1 cellular context compared by ENCODE assay signal in the genomic region with DNA sequence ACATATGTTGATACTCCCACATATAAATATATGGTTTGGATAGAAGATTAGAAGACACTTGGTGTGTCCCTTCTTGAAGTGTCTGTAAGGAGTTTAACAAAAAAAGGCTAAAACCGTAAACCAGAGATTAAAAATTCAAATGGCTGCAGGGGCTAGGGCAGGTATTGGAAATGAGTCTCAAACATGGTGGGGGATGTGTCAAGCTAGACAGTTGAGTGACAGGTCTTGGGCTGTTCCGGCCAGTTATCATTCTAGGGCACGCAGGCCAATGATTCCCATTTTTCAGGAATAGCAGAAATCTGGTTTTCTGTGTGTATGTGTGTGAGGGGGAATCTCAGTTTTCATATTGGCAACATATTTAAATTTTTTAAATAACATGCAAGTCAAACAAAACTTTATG.
TF ChIP-seq lines count a peak whose summit lies in the region.

No MANE protein-coding gene starts in this region.

TF ChIP-seq in K562, 482 proteins besides CTCF, POLR2A, EP300 and RAD21 (continued from another document and continues in another):
- TF ChIP-seq, protein P1, sequence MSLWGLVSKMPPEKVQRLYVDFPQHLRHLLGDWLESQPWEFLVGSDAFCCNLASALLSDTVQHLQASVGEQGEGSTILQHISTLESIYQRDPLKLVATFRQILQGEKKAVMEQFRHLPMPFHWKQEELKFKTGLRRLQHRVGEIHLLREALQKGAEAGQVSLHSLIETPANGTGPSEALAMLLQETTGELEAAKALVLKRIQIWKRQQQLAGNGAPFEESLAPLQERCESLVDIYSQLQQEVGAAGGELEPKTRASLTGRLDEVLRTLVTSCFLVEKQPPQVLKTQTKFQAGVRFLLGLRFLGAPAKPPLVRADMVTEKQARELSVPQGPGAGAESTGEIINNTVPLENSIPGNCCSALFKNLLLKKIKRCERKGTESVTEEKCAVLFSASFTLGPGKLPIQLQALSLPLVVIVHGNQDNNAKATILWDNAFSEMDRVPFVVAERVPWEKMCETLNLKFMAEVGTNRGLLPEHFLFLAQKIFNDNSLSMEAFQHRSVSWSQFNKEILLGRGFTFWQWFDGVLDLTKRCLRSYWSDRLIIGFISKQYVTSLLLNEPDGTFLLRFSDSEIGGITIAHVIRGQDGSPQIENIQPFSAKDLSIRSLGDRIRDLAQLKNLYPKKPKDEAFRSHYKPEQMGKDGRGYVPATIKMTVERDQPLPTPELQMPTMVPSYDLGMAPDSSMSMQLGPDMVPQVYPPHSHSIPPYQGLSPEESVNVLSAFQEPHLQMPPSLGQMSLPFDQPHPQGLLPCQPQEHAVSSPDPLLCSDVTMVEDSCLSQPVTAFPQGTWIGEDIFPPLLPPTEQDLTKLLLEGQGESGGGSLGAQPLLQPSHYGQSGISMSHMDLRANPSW (CRISPR knock-in tag; IDR thresholded peaks at IDR 0.05) = no peak
- TF ChIP-seq, protein P2, sequence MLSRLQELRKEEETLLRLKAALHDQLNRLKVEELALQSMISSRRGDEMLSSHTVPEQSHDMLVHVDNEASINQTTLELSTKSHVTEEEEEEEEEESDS (CRISPR knock-in tag; IDR thresholded peaks at IDR 0.05) = no peak
- TF ChIP-seq SAFB (IDR thresholded peaks at IDR 0.05; ENCODE audit: borderline replicate concordance, low read depth, low read length) (no peak), ZFP30 (CRISPR knock-in tag; IDR thresholded peaks at IDR 0.05; ENCODE audit: borderline replicate concordance) (no peak), SREBF2 (CRISPR knock-in tag; IDR thresholded peaks at IDR 0.05) (no peak), TSC22D4 (tag; IDR thresholded peaks at IDR 0.05) (no peak), EP400 (IDR thresholded peaks at IDR 0.05) (no peak), PYGO2 (tag; IDR thresholded peaks at IDR 0.05) (no peak), ZNF224 (CRISPR knock-in tag; IDR thresholded peaks at IDR 0.05) (no peak), TAF15 (IDR thresholded peaks at IDR 0.05; ENCODE audit: low read depth, low read length) (no peak), NFIC (IDR thresholded peaks at IDR 0.05) (no peak), NBN (IDR thresholded peaks at IDR 0.05; ENCODE audit: low read depth) (no peak), ZNF175 (CRISPR knock-in tag; IDR thresholded peaks at IDR 0.05; ENCODE audit: low read depth) (no peak), ZNF583 (CRISPR knock-in tag; IDR thresholded peaks at IDR 0.05) (0 out of 2 replicates have a peak, but pooled peaks have one; percentile 58), NR2C1 (IDR thresholded peaks at IDR 0.05) (no peak), NR2C1 (tag; IDR thresholded peaks at IDR 0.05) (peak; percentile 52), ZNF140 (CRISPR knock-in tag; IDR thresholded peaks at IDR 0.05) (no peak), STAT5A (IDR thresholded peaks at IDR 0.05; ENCODE audit: borderline replicate concordance, low read length) (no peak), RBM17 (IDR thresholded peaks at IDR 0.05; ENCODE audit: borderline replicate concordance, low read depth, low read length) (no peak), MECOM (CRISPR knock-in tag; IDR thresholded peaks at IDR 0.05) (peak; percentile 54; the same call in 1 of the 2 replicates), FOXJ3 (CRISPR knock-in tag; IDR thresholded peaks at IDR 0.05) (no peak), NR2F6 (CRISPR knock-in tag; IDR thresholded peaks at IDR 0.05) (no peak), EZH2 (IDR thresholded peaks at IDR 0.05; ENCODE audit: borderline replicate concordance, low read depth, low read length) (no peak), POLR3A (IDR thresholded peaks at IDR 0.05; ENCODE audit: borderline replicate concordance, extremely low read depth, insufficient read depth, insufficient read length) (no peak), SMAD4 (CRISPR knock-in tag; conservative IDR thresholded peaks at IDR 0.05) (peak; percentile 68), NCOA1 (IDR thresholded peaks at IDR 0.05; ENCODE audit: low read depth) (no peak), KDM5B (IDR thresholded peaks at IDR 0.05; ENCODE audit: insufficient replicate concordance, low read depth, low read length) (no peak), KLF16 (IDR thresholded peaks at IDR 0.05) (no peak), PCBP2 (IDR thresholded peaks at IDR 0.05; ENCODE audit: low read depth, low read length, poor library complexity, severe bottlenecking) (no peak), KHSRP (IDR thresholded peaks at IDR 0.05) (no peak), NR4A1 (CRISPR knock-in tag; IDR thresholded peaks at IDR 0.05) (no peak), NR4A1 (tag; IDR thresholded peaks at IDR 0.05) (0 out of 2 replicates have a peak, but pooled peaks have one; percentile 54), HDGF (IDR thresholded peaks at IDR 0.05) (no peak), ILK (tag; IDR thresholded peaks at IDR 0.05; ENCODE audit: borderline replicate concordance, low read depth) (no peak), ZNF57 (CRISPR knock-in tag; IDR thresholded peaks at IDR 0.05) (no peak), PML (IDR thresholded peaks at IDR 0.05; ENCODE audit: low read length) (no peak), STAT5B (CRISPR knock-in tag; IDR thresholded peaks at IDR 0.05) (no peak), HSF4 (CRISPR knock-in tag; IDR thresholded peaks at IDR 0.05; ENCODE audit: borderline replicate concordance) (0 out of 2 replicates have a peak, but pooled peaks have one; percentile 45), MEIS2 (IDR thresholded peaks at IDR 0.05; ENCODE audit: partially characterized antibody) (peak; percentile 68), FOXK1 (CRISPR knock-in tag; IDR thresholded peaks at IDR 0.05; ENCODE audit: borderline replicate concordance) (no peak), ZNF507 (tag; conservative IDR thresholded peaks at IDR 0.05) (no peak), PHB2 (IDR thresholded peaks at IDR 0.05; ENCODE audit: low read depth) (no peak), GABPA (tag; conservative IDR thresholded peaks at IDR 0.05; ENCODE audit: low read depth) (no peak), RBM34 (IDR thresholded peaks at IDR 0.05; ENCODE audit: borderline replicate concordance, insufficient read depth, low read length) (no peak), FOXP1 (CRISPR knock-in tag; IDR thresholded peaks at IDR 0.05) (no peak), ZNF12 (CRISPR knock-in tag; IDR thresholded peaks at IDR 0.05) (no peak), ARID1B (IDR thresholded peaks at IDR 0.05) (0 out of 2 replicates have a peak, but pooled peaks have one; percentile 4), ZNF668 (CRISPR knock-in tag; IDR thresholded peaks at IDR 0.05) (no peak), MYC (IDR thresholded peaks at IDR 0.05; ENCODE audit: low read depth, low read length) (no peak), MYC (CRISPR knock-in tag; IDR thresholded peaks at IDR 0.05; ENCODE audit: borderline replicate concordance, low read depth) (no peak), OTX1 (CRISPR knock-in tag; IDR thresholded peaks at IDR 0.05) (no peak), ZC3H8 (IDR thresholded peaks at IDR 0.05) (no peak), PURB (CRISPR knock-in tag; IDR thresholded peaks at IDR 0.05; ENCODE audit: low read depth) (no peak), MTF1 (CRISPR knock-in tag; IDR thresholded peaks at IDR 0.05; ENCODE audit: borderline replicate concordance) (no peak), GATAD2A (IDR thresholded peaks at IDR 0.05) (no peak), ZNF778 (CRISPR knock-in tag; IDR thresholded peaks at IDR 0.05) (no peak), SETDB1 (IDR thresholded peaks at IDR 0.05; ENCODE audit: low read length) (no peak), DPF2 (IDR thresholded peaks at IDR 0.05) (no peak), ILF3 (IDR thresholded peaks at IDR 0.05; ENCODE audit: borderline replicate concordance) (no peak), C11orf30 (IDR thresholded peaks at IDR 0.05; ENCODE audit: low read depth) (no peak)
- TF ChIP-seq, protein P3, sequence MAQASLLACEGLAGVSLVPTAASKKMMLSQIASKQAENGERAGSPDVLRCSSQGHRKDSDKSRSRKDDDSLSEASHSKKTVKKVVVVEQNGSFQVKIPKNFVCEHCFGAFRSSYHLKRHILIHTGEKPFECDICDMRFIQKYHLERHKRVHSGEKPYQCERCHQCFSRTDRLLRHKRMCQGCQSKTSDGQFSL (CRISPR knock-in tag; IDR thresholded peaks at IDR 0.05) = no peak
- TF ChIP-seq, protein P3 (tag; IDR thresholded peaks at IDR 0.05) = peak in 1 of 2 experiments; percentile 50; a peak in 1 of 4 replicates
- TF ChIP-seq, protein P4, sequence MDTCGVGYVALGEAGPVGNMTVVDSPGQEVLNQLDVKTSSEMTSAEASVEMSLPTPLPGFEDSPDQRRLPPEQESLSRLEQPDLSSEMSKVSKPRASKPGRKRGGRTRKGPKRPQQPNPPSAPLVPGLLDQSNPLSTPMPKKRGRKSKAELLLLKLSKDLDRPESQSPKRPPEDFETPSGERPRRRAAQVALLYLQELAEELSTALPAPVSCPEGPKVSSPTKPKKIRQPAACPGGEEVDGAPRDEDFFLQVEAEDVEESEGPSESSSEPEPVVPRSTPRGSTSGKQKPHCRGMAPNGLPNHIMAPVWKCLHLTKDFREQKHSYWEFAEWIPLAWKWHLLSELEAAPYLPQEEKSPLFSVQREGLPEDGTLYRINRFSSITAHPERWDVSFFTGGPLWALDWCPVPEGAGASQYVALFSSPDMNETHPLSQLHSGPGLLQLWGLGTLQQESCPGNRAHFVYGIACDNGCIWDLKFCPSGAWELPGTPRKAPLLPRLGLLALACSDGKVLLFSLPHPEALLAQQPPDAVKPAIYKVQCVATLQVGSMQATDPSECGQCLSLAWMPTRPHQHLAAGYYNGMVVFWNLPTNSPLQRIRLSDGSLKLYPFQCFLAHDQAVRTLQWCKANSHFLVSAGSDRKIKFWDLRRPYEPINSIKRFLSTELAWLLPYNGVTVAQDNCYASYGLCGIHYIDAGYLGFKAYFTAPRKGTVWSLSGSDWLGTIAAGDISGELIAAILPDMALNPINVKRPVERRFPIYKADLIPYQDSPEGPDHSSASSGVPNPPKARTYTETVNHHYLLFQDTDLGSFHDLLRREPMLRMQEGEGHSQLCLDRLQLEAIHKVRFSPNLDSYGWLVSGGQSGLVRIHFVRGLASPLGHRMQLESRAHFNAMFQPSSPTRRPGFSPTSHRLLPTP (IDR thresholded peaks at IDR 0.05; ENCODE audit: borderline replicate concordance, extremely low read depth, insufficient read length) = no peak
- TF ChIP-seq, protein P5, sequence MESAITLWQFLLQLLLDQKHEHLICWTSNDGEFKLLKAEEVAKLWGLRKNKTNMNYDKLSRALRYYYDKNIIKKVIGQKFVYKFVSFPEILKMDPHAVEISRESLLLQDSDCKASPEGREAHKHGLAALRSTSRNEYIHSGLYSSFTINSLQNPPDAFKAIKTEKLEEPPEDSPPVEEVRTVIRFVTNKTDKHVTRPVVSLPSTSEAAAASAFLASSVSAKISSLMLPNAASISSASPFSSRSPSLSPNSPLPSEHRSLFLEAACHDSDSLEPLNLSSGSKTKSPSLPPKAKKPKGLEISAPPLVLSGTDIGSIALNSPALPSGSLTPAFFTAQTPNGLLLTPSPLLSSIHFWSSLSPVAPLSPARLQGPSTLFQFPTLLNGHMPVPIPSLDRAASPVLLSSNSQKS (CRISPR knock-in tag; IDR thresholded peaks at IDR 0.05) = no peak
- TF ChIP-seq, protein P6, sequence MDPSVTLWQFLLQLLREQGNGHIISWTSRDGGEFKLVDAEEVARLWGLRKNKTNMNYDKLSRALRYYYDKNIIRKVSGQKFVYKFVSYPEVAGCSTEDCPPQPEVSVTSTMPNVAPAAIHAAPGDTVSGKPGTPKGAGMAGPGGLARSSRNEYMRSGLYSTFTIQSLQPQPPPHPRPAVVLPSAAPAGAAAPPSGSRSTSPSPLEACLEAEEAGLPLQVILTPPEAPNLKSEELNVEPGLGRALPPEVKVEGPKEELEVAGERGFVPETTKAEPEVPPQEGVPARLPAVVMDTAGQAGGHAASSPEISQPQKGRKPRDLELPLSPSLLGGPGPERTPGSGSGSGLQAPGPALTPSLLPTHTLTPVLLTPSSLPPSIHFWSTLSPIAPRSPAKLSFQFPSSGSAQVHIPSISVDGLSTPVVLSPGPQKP (CRISPR knock-in tag; IDR thresholded peaks at IDR 0.05) = no peak
- TF ChIP-seq, protein P7, sequence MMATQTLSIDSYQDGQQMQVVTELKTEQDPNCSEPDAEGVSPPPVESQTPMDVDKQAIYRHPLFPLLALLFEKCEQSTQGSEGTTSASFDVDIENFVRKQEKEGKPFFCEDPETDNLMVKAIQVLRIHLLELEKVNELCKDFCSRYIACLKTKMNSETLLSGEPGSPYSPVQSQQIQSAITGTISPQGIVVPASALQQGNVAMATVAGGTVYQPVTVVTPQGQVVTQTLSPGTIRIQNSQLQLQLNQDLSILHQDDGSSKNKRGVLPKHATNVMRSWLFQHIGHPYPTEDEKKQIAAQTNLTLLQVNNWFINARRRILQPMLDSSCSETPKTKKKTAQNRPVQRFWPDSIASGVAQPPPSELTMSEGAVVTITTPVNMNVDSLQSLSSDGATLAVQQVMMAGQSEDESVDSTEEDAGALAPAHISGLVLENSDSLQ (IDR thresholded peaks at IDR 0.05) = peak; percentile 93
- TF ChIP-seq, protein P8, sequence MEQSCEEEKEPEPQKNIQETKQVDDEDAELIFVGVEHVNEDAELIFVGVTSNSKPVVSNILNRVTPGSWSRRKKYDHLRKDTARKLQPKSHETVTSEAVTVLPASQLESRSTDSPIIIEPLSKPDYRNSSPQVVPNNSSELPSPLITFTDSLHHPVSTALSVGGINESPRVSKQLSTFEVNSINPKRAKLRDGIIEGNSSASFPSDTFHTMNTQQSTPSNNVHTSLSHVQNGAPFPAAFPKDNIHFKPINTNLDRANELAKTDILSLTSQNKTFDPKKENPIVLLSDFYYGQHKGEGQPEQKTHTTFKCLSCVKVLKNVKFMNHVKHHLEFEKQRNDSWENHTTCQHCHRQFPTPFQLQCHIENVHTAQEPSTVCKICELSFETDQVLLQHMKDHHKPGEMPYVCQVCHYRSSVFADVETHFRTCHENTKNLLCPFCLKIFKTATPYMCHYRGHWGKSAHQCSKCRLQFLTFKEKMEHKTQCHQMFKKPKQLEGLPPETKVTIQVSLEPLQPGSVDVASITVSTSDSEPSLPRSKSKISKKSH (CRISPR knock-in tag; IDR thresholded peaks at IDR 0.05) = no peak
- TF ChIP-seq, protein P9, sequence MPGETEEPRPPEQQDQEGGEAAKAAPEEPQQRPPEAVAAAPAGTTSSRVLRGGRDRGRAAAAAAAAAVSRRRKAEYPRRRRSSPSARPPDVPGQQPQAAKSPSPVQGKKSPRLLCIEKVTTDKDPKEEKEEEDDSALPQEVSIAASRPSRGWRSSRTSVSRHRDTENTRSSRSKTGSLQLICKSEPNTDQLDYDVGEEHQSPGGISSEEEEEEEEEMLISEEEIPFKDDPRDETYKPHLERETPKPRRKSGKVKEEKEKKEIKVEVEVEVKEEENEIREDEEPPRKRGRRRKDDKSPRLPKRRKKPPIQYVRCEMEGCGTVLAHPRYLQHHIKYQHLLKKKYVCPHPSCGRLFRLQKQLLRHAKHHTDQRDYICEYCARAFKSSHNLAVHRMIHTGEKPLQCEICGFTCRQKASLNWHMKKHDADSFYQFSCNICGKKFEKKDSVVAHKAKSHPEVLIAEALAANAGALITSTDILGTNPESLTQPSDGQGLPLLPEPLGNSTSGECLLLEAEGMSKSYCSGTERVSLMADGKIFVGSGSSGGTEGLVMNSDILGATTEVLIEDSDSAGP (CRISPR knock-in tag; IDR thresholded peaks at IDR 0.05) = no peak
- TF ChIP-seq, protein P10, sequence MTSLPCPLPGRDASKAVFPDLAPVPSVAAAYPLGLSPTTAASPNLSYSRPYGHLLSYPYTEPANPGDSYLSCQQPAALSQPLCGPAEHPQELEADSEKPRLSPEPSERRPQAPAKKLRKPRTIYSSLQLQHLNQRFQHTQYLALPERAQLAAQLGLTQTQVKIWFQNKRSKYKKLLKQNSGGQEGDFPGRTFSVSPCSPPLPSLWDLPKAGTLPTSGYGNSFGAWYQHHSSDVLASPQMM (CRISPR knock-in tag; IDR thresholded peaks at IDR 0.05) = no peak
